Comparison of ENCODE assay signal across 22 cellular contexts in the genomic region with DNA sequence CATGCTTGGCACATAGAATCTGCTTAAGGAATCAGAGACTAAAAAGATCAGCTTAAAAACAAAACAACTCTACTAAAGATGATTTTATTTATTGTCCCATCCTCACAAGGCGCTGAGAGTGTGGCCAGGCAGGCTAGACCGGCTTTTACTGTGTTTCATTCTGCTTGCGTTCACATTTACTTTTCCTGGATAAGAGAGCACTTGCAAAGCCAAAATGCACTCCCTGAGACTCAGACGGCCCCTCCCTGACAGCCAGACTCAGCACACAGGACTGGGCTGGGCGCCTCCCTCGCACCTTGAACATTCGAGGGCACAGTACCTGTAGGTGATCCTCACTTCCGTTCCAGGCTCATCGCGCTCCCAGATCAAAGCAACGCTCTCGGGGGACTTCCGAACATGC. TPM values are rescaled to one million over a fixed set of nuclear protein-coding genes. Genes with fewer than 3 reads are reported as not detected.
DNase-seq lines count a peak whose midpoint lies in the region; ATAC-seq and TF ChIP-seq lines count a peak whose summit lies in the region.
"Had no signal": no experiment of that assay in that cellular context is flagged by ENCODE, and none has a peak within 500 bp of the region (broad histone marks: within the 10 kb centered on the region; RNA-seq: fewer than 3 reads in every experiment).

No MANE protein-coding gene starts in this region.

- peak; percentile 41 for DNase-seq in CD14-positive monocyte (ENCODE audit: low spot score)
- DNase-seq in LNCaP clone FGC (ENCODE audit: low read depth) = peak; percentile 64
- DNase-seq in esophagus squamous epithelium (lab: John Stamatoyannopoulos, UW) = no peak
- DNase-seq in ACHN = no peak
- DNase-seq in EL = no peak
- DNase-seq: activated CD4-positive, alpha-beta T cell treated with anti-CD3 and anti-CD28 coated beads for 36 hours; DMS79 treated with DMSO at 0.1 percent for 48 hours; GM23248; KBM-7; MV-4-11; NCI-H187; NCI-H774; SHP77 treated with DMSO at 0.1 percent for 48 hours; stimulated activated CD4-positive, alpha-beta T cell treated with anti-CD3 and anti-CD28 coated beads, Interleukin-15, amount 100 ng/mL, for 24 hours had no signal

- H3K4me3 ChIP-seq in LNCaP clone FGC (ENCODE audit: low read depth, low read length) (no peak overlapping the region), esophagus squamous epithelium (no peak overlapping the region), skeletal muscle tissue (ENCODE audit: low read length in 3 of 3) (no peak overlapping the region)
- H3K4me3 ChIP-seq: breast epithelium, GM23248, testis had no signal

- H3K9me3 Mint-ChIP-seq in CD14-positive monocyte = no peaks in the 10 kb centered on the region

- peaks cover 0 to 32% (median 7%) of the 10 kb centered on the region in 3 donors for H3K36me3 ChIP-seq in esophagus squamous epithelium
- H3K36me3 ChIP-seq in skeletal muscle tissue (ENCODE audit: control insufficient read depth in 3 of 3, insufficient read depth in 3 of 3, low read length in 3 of 3) = peaks cover 9 to 24% (median 18%) of the 10 kb centered on the region in 3 donors
- H3K36me3 ChIP-seq: breast epithelium had no signal

- H3K27ac ChIP-seq in esophagus squamous epithelium (peak overlapping the region in 3 of 4 donors; percentile 46 to 96 (median 74)), skeletal muscle tissue (ENCODE audit: low read depth, low read length) (no peak overlapping the region)
- H3K27ac ChIP-seq: breast epithelium, GM23248, neutrophil had no signal

- no peak for TF ChIP-seq POLR2A in esophagus squamous epithelium (IDR thresholded peaks at IDR 0.05)

- TF ChIP-seq CTCF in CD14-positive monocyte (IDR thresholded peaks at IDR 0.05) = no peak
- no peak for TF ChIP-seq CTCF in LNCaP clone FGC (IDR thresholded peaks at IDR 0.05; ENCODE audit: control insufficient read depth, extremely low read depth, insufficient read depth)
- no peak for TF ChIP-seq CTCF in esophagus squamous epithelium (IDR thresholded peaks at IDR 0.05)

- peak overlapping the region in 2 of 3 donors; percentile 20 to 79 for H3K9ac ChIP-seq in skeletal muscle tissue (ENCODE audit: low read depth in 1 of 3, low read length in 3 of 3)
- H3K9ac ChIP-seq: GM23248 had no signal

- H3K4me1 Mint-ChIP-seq in CD14-positive monocyte = peaks cover 17% of the 10 kb centered on the region

- no peak overlapping the region for H3K4me3 Mint-ChIP-seq in CD14-positive monocyte
- H3K4me3 Mint-ChIP-seq: activated CD4-positive, alpha-beta T cell treated with anti-CD3 and anti-CD28 coated beads for 36 hours had no signal

- no peak overlapping the region for H3K27ac Mint-ChIP-seq in CD14-positive monocyte
- H3K27ac Mint-ChIP-seq: activated CD4-positive, alpha-beta T cell treated with anti-CD3 and anti-CD28 coated beads for 36 hours had no signal

- H3K4me1 ChIP-seq in esophagus squamous epithelium = peaks cover 41 to 96% (median 61%) of the 10 kb centered on the region in 3 donors
- H3K4me1 ChIP-seq in skeletal muscle tissue (ENCODE audit: control insufficient read depth in 3 of 3, insufficient read depth in 3 of 3, low read length in 3 of 3) = peaks cover 97 to 99% (median 99%) of the 10 kb centered on the region in 3 donors

- no peaks in the 10 kb centered on the region for H3K27me3 ChIP-seq in esophagus squamous epithelium
- no peaks in the 10 kb centered on the region for H3K27me3 ChIP-seq in skeletal muscle tissue (ENCODE audit: control insufficient read depth in 3 of 3, insufficient read depth in 3 of 3, low read length in 3 of 3)
- H3K27me3 ChIP-seq: breast epithelium, neutrophil, testis had no signal

- 68 to 83% methylated on average over 8 to 10 of the region's 13 CpGs for WGBS in esophagus squamous epithelium, 2 donors

- ATAC-seq in HG02642 (IDR thresholded peaks at IDR 0.05; ENCODE audit: poor library complexity, unreplicated experiment) = no peak
- ATAC-seq: activated CD4-positive, alpha-beta T cell treated with anti-CD3 and anti-CD28 coated beads for 36 hours had no signal

- no peaks in the 10 kb centered on the region for H3K27me3 Mint-ChIP-seq in CD14-positive monocyte (ENCODE audit: low read depth in 3 of 3)
- H3K27me3 Mint-ChIP-seq: activated CD4-positive, alpha-beta T cell treated with anti-CD3 and anti-CD28 coated beads for 36 hours had no signal

- in situ Hi-C loops in ACHN (cut with HindIII; ENCODE audit: low pct_ligation_motif_present, low pct_unique_long_range_greater_than_20kb, low sequenced_read_pairs) = no loop called here

- H3K9me3 ChIP-seq in esophagus squamous epithelium (no peaks in the 10 kb centered on the region), skeletal muscle tissue (ENCODE audit: control insufficient read depth in 3 of 3, low read length in 3 of 3) (no peaks in the 10 kb centered on the region)
- H3K9me3 ChIP-seq: breast epithelium, neutrophil, testis had no signal

- intact Hi-C loops in CD14-positive monocyte (cut with micrococcal nuclease) = no loop called here
- intact Hi-C loops in esophagus squamous epithelium (cut with DNase I) = no loop called here

- peaks cover 27 to 28% of the 10 kb centered on the region in 2 donors for H3K36me3 Mint-ChIP-seq in CD14-positive monocyte

RNA-seq across cellular contexts. Expression of a gene that starts 10.2 kb away (rescaled TPM):
- polyA plus RNA-seq in CD14-positive monocyte = 10 to 100 TPM; 27.6 to 32.0 TPM
- 10 to 100 TPM in 3 of 4 donors, 1 to 10 TPM in 1; 5.8 to 23.5 (median 11.1) TPM for total RNA-seq in esophagus squamous epithelium
- total RNA-seq in skeletal muscle tissue = 8.9 TPM

RNA-seq across cellular contexts. Expression of a gene that starts 34.2 kb away (rescaled TPM):
- polyA plus RNA-seq in CD14-positive monocyte = not detected
- total RNA-seq in esophagus squamous epithelium (not detected), skeletal muscle tissue (not detected)
- total RNA-seq: activated CD4-positive, alpha-beta T cell treated with anti-CD3 and anti-CD28 coated beads for 36 hours; epithelial cell of proximal tubule; GM23248; mucosa of gallbladder; OCI-LY7 had no signal
- polyA plus RNA-seq: GM23248 had no signal

RNA-seq across cellular contexts. Expression of a gene that starts 55.2 kb away (rescaled TPM):
- 10 to 100 TPM; 73.2 to 74.0 TPM for polyA plus RNA-seq in CD14-positive monocyte
- total RNA-seq in esophagus squamous epithelium = 10 to 100 TPM; 16.7 to 38.4 (median 25.6) TPM
- 41.2 TPM for total RNA-seq in skeletal muscle tissue

Comparison
In these comparisons a context has a peak if more than half of its experiments do, and no peak if none do; other contexts are left out.
1. DNase-seq: peak in CD14-positive monocyte (single experiment) and LNCaP clone FGC (single experiment); none in esophagus squamous epithelium (single experiment), ACHN (single experiment) and EL (single experiment).